In the genomic region with DNA sequence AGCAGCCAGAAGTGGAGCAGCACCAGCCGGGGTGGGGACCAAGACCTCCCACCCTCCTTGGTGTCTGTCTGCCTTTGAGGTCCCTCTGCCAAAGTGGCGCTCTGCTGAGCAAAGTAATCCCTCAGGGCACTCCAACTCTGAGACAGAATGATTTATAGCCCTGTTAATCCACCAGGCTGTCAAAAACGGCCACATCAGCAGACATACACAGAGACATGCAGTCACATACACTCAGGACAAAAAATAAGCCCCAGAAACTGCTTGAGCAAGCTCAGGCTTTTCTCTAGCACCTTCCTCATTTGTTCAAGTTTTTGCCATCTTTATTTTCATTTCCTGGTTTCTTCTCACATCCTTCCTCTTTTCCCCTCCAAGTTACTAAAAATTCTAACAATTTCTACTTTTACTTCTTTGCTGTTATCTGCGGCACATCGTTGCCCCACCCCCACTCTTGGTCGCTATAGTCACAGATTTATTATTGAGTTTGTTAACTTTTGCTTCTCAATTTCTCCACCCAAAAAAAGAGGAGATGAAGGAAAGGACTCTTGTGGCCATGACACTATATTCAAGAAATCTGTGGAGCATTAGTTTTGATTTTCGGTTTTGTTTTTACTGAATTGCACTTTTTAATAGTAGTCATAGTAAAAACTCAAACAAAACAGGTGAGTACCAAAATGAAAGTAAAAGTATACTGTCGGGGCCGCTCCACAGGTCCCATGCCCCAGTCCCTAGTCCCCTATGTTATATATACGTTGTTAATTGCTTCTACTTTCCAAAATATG, we compare ENCODE assay signal across 8 cellular contexts. TPM values are rescaled to one million over a fixed set of nuclear protein-coding genes. Genes with fewer than 3 reads are reported as not detected.
A peak's percentile ranks its signal among the peaks of the same experiment; 100 is the strongest.
DNase-seq lines count a peak whose midpoint lies in the region; ATAC-seq and TF ChIP-seq lines count a peak whose summit lies in the region.

No MANE protein-coding gene starts in this region.

- DNase-seq in GM10248 (ENCODE audit: extremely low spot score) (peak; percentile 65), SKM-1 treated with dmso at 0.1 percent for 144 hours (lab: John Stamatoyannopoulos, UW; ENCODE audit: unreplicated experiment) (peak; percentile 99), esophagus squamous epithelium (lab: John Stamatoyannopoulos, UW) (no peak), GOT3 (lab: John Stamatoyannopoulos, UW) (no peak), OCI-M2 (lab: John Stamatoyannopoulos, UW; ENCODE audit: unreplicated experiment) (no peak)
- DNase-seq in stimulated activated naive CD4-positive, alpha-beta T cell treated with Interleukin-2 at 50 U/mL for 16 hours (lab: John Stamatoyannopoulos, UW): peak; percentile 26

- TF ChIP-seq POLR2A in esophagus squamous epithelium (IDR thresholded peaks at IDR 0.05): no peak

- H3K9me3 ChIP-seq in esophagus squamous epithelium: no peaks in the 10 kb centered on the region

- peak overlapping the region; percentile 8 to 58 (median 29) for H3K4me3 ChIP-seq in esophagus squamous epithelium

- TF ChIP-seq CTCF in GM10248 (IDR thresholded peaks at IDR 0.05; ENCODE audit: control extremely low read depth, extremely low read depth, low read depth, missing control alignments) (no peak), esophagus squamous epithelium (IDR thresholded peaks at IDR 0.05) (no peak)

- peak overlapping the region; percentile 41 to 73 (median 70) for H3K27ac ChIP-seq in esophagus squamous epithelium

- H3K36me3 ChIP-seq in esophagus squamous epithelium: no peaks in the 10 kb centered on the region

- peaks cover 0 to 55% (median 20%) of the 10 kb centered on the region in 3 donors for H3K4me1 ChIP-seq in esophagus squamous epithelium

- CTCF ChIA-PET in GM10248 (lab: Yijun Ruan, JAX): no interaction called here

- intact Hi-C loops in esophagus squamous epithelium (cut with DNase I): no loop called here

- POLR2A ChIA-PET in GM10248 (lab: Yijun Ruan, JAX): no interaction called here

- H3K27me3 ChIP-seq in esophagus squamous epithelium: no peaks in the 10 kb centered on the region

- ATAC-seq in GM21381 (IDR thresholded peaks at IDR 0.05; ENCODE audit: unreplicated experiment): peak; percentile 57
- peak; percentile 50 for ATAC-seq in HG03565 (IDR thresholded peaks at IDR 0.05; ENCODE audit: unreplicated experiment)

- WGBS in esophagus squamous epithelium, 2 donors: 22% methylated on average over 10 of the region's 10 CpGs

RNA-seq across cellular contexts. Expression of a gene that starts 17.4 kb away (rescaled TPM):
- total RNA-seq in esophagus squamous epithelium: 10 to 100 TPM; 10.2 to 19.5 (median 11.9) TPM

Comparison
In these comparisons a context has a peak if more than half of its experiments do, and no peak if none do; other contexts are left out.
1. DNase-seq: peak in GM10248 (single experiment), SKM-1 treated with dmso at 0.1 percent for 144 hours (single experiment) and stimulated activated naive CD4-positive, alpha-beta T cell treated with Interleukin-2 at 50 U/mL for 16 hours (single experiment); none in esophagus squamous epithelium (single experiment), GOT3 (single experiment) and OCI-M2 (single experiment).